Comparison of ENCODE assay signal across 3 cellular contexts in genomic region chr12:54098644-54099043, GRCh38. TPM values are rescaled to one million over a fixed set of nuclear protein-coding genes. Genes with fewer than 3 reads are reported as not detected.
"Had no signal": no experiment of that assay in that cellular context is flagged by ENCODE, and none has a peak within 500 bp of the region (broad histone marks: within the 10 kb centered on the region; RNA-seq: fewer than 3 reads in every experiment).

No MANE protein-coding gene starts in this region.

RNA-seq across cellular contexts. Expression of gene HOXC4, which starts 45.0 kb away (rescaled TPM):
- total RNA-seq: GM23338, H7, H9 had no signal
- polyA plus RNA-seq: GM23338 had no signal
